ENCODE assay signal across 7 cellular contexts in the genomic region with DNA sequence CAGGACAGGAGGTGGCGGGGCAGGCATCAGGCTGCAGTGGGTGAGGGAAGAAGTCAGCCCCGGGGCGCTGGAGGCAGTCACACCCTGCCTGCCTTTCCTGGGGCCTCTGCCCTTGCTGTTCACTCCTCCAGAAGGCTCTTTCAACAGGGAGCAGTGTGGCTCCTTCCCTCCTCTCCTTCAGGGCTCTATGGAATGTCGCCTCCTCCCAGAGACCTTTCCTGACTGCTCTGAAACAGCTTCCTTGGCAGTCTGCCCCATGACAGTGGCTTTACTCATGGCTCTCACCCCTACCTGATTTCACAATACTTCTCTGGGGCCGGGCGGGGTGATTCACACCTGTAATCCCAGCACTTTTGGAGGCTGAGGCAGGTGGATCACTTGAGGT. TPM values are rescaled to one million over a fixed set of nuclear protein-coding genes. Genes with fewer than 3 reads are reported as not detected.
DNase-seq lines count a peak whose midpoint lies in the region; ATAC-seq and TF ChIP-seq lines count a peak whose summit lies in the region.

No MANE protein-coding gene starts in this region.

- TF ChIP-seq CTCF in WTC11 (IDR thresholded peaks at IDR 0.05): no peak
- TF ChIP-seq CTCF in esophagus squamous epithelium (IDR thresholded peaks at IDR 0.05): no peak
- TF ChIP-seq CTCF in WERI-Rb-1 (IDR thresholded peaks at IDR 0.05; ENCODE audit: low read depth, low read length): no peak

- intact Hi-C loops in esophagus squamous epithelium (cut with DNase I): no loop called here

- POLR2A ChIA-PET in WTC11 (lab: Charles Lee): no interaction called here

- no peak for TF ChIP-seq POLR2A in esophagus squamous epithelium (IDR thresholded peaks at IDR 0.05)

- WGBS in esophagus squamous epithelium, 2 donors: 5 to 18% methylated on average over 3 to 4 of the region's 6 CpGs

- H3K4me3 Mint-ChIP-seq in WTC11: no peak overlapping the region

- peaks cover 20% of the 10 kb centered on the region for H3K4me1 Mint-ChIP-seq in WTC11

- H3K27me3 Mint-ChIP-seq in WTC11 (ENCODE audit: low read depth): no peaks in the 10 kb centered on the region; the same call in 1 of the 2 replicates

- CTCF ChIA-PET in WTC11 (lab: Charles Lee): interaction anchor here (1.5 to 15.3 kb wide), 3 partner anchors 8 to 25 kb away, joined by 4 to 227 read pairs (median 10); partner anchors contain the start of gene RHOF

- H3K9me3 ChIP-seq in esophagus squamous epithelium (no peaks in the 10 kb centered on the region), WERI-Rb-1 (ENCODE audit: severe bottlenecking) (no peaks in the 10 kb centered on the region)

- H3K9me3 Mint-ChIP-seq in WTC11: no peaks in the 10 kb centered on the region

- H3K27ac ChIP-seq in esophagus squamous epithelium (peak overlapping the region; percentile 77 to 83 (median 80)), WERI-Rb-1 (no peak overlapping the region)

- no peaks in the 10 kb centered on the region for H3K27me3 ChIP-seq in esophagus squamous epithelium
- H3K27me3 ChIP-seq in WERI-Rb-1 (ENCODE audit: insufficient read depth, low read depth, severe bottlenecking): no peaks in the 10 kb centered on the region

- peaks cover 19 to 84% (median 41%) of the 10 kb centered on the region in 3 donors for H3K4me1 ChIP-seq in esophagus squamous epithelium

- DNase-seq in HT-29 (ENCODE audit: low spot score) (peak; percentile 94), WTC11 (ENCODE audit: low spot score) (no peak), esophagus squamous epithelium (lab: John Stamatoyannopoulos, UW) (no peak), WERI-Rb-1 (no peak), cortex of kidney (lab: John Stamatoyannopoulos, UW) (no peak), UCSD-AML1 (lab: John Stamatoyannopoulos, UW; ENCODE audit: unreplicated experiment) (no peak)
- DNase-seq in stimulated activated CD4-positive, alpha-beta T cell treated with anti-CD3 and anti-CD28 coated beads, Interleukin-2, amount 100 ng/mL, for 24 hours: peak; percentile 53 to 56

- H3K36me3 ChIP-seq in esophagus squamous epithelium: no peaks in the 10 kb centered on the region
- H3K36me3 ChIP-seq in WERI-Rb-1: no peaks in the 10 kb centered on the region

- 0 out of 2 replicates have a peak, but pooled peaks have one; percentile 7 for ATAC-seq in WTC11

- H3K4me3 ChIP-seq in esophagus squamous epithelium (no peak overlapping the region), WERI-Rb-1 (ENCODE audit: low read depth, low read length) (no peak overlapping the region)

- 0 out of 2 replicates have a peak, but pooled peaks cover 4% of the 10 kb centered on the region for H3K36me3 Mint-ChIP-seq in WTC11

- H3K27ac Mint-ChIP-seq in WTC11: no peak overlapping the region

TF ChIP-seq in WTC11, 78 proteins besides CTCF, POLR2A, EP300 and RAD21 (continues in another document):
- no peak for TF ChIP-seq ZNF263 (CRISPR knock-in tag; IDR thresholded peaks at IDR 0.05; ENCODE audit: low read depth)
- TF ChIP-seq NR2C2 (CRISPR knock-in tag; IDR thresholded peaks at IDR 0.05): no peak
- TF ChIP-seq, protein P1, sequence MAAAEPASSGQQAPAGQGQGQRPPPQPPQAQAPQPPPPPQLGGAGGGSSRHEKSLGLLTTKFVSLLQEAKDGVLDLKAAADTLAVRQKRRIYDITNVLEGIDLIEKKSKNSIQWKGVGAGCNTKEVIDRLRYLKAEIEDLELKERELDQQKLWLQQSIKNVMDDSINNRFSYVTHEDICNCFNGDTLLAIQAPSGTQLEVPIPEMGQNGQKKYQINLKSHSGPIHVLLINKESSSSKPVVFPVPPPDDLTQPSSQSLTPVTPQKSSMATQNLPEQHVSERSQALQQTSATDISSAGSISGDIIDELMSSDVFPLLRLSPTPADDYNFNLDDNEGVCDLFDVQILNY (CRISPR knock-in tag; IDR thresholded peaks at IDR 0.05): no peak
- TF ChIP-seq, protein P2, sequence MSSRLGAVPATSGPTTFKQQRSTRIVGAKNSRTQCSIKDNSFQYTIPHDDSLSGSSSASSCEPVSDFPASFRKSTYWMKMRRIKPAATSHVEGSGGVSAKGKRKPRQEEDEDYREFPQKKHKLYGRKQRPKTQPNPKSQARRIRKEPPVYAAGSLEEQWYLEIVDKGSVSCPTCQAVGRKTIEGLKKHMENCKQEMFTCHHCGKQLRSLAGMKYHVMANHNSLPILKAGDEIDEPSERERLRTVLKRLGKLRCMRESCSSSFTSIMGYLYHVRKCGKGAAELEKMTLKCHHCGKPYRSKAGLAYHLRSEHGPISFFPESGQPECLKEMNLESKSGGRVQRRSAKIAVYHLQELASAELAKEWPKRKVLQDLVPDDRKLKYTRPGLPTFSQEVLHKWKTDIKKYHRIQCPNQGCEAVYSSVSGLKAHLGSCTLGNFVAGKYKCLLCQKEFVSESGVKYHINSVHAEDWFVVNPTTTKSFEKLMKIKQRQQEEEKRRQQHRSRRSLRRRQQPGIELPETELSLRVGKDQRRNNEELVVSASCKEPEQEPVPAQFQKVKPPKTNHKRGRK (CRISPR knock-in tag; IDR thresholded peaks at IDR 0.05; ENCODE audit: borderline replicate concordance): no peak
- no peak for TF ChIP-seq TEAD4 (CRISPR knock-in tag; IDR thresholded peaks at IDR 0.05)
- no peak for TF ChIP-seq OVOL2 (CRISPR knock-in tag; IDR thresholded peaks at IDR 0.05; ENCODE audit: borderline replicate concordance)
- TF ChIP-seq ZNF423 (CRISPR knock-in tag; IDR thresholded peaks at IDR 0.05): no peak
- TF ChIP-seq, protein P3, sequence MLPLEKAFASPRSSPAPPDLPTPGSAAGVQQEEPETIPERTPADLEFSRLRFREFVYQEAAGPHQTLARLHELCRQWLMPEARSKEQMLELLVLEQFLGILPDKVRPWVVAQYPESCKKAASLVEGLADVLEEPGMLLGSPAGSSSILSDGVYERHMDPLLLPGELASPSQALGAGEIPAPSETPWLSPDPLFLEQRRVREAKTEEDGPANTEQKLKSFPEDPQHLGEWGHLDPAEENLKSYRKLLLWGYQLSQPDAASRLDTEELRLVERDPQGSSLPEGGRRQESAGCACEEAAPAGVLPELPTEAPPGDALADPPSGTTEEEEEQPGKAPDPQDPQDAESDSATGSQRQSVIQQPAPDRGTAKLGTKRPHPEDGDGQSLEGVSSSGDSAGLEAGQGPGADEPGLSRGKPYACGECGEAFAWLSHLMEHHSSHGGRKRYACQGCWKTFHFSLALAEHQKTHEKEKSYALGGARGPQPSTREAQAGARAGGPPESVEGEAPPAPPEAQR (CRISPR knock-in tag; IDR thresholded peaks at IDR 0.05): no peak
- TF ChIP-seq, protein P4, sequence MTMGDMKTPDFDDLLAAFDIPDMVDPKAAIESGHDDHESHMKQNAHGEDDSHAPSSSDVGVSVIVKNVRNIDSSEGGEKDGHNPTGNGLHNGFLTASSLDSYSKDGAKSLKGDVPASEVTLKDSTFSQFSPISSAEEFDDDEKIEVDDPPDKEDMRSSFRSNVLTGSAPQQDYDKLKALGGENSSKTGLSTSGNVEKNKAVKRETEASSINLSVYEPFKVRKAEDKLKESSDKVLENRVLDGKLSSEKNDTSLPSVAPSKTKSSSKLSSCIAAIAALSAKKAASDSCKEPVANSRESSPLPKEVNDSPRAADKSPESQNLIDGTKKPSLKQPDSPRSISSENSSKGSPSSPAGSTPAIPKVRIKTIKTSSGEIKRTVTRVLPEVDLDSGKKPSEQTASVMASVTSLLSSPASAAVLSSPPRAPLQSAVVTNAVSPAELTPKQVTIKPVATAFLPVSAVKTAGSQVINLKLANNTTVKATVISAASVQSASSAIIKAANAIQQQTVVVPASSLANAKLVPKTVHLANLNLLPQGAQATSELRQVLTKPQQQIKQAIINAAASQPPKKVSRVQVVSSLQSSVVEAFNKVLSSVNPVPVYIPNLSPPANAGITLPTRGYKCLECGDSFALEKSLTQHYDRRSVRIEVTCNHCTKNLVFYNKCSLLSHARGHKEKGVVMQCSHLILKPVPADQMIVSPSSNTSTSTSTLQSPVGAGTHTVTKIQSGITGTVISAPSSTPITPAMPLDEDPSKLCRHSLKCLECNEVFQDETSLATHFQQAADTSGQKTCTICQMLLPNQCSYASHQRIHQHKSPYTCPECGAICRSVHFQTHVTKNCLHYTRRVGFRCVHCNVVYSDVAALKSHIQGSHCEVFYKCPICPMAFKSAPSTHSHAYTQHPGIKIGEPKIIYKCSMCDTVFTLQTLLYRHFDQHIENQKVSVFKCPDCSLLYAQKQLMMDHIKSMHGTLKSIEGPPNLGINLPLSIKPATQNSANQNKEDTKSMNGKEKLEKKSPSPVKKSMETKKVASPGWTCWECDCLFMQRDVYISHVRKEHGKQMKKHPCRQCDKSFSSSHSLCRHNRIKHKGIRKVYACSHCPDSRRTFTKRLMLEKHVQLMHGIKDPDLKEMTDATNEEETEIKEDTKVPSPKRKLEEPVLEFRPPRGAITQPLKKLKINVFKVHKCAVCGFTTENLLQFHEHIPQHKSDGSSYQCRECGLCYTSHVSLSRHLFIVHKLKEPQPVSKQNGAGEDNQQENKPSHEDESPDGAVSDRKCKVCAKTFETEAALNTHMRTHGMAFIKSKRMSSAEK (CRISPR knock-in tag; IDR thresholded peaks at IDR 0.05; ENCODE audit: borderline replicate concordance): no peak
- TF ChIP-seq RELA (CRISPR knock-in tag; IDR thresholded peaks at IDR 0.05; ENCODE audit: borderline replicate concordance): no peak
- no peak for TF ChIP-seq SMAD4 (CRISPR knock-in tag; IDR thresholded peaks at IDR 0.05)
- TF ChIP-seq TP53 (CRISPR knock-in tag; IDR thresholded peaks at IDR 0.05): no peak
- TF ChIP-seq ZNF232 (CRISPR knock-in tag; IDR thresholded peaks at IDR 0.05): no peak
- no peak for TF ChIP-seq ZNF317 (CRISPR knock-in tag; IDR thresholded peaks at IDR 0.05; ENCODE audit: borderline replicate concordance, low read depth)

RNA-seq across cellular contexts. Expression of gene RHOF, which starts 7.1 kb away (rescaled TPM):
- total RNA-seq in HT-29 (2014; rRNA removed; shearing (Covaris generic)): 35.1 and 37.2 TPM in 2 replicates
- total RNA-seq in WTC11 (2021) (35.8 to 45.3 TPM (median 36.2 TPM) in 3 replicates), esophagus squamous epithelium (10 to 100 TPM in 1 of 4 donors, 1 to 10 TPM in 3; 3.2 to 20.4 (median 6.2) TPM)

RNA-seq across cellular contexts. Expression of gene SETD1B, which starts 17.4 kb away (rescaled TPM):
- 7.2 and 7.7 TPM in 2 replicates for total RNA-seq in HT-29 (2014; rRNA removed; shearing (Covaris generic))
- 18.0 to 19.5 TPM (median 18.4 TPM) in 3 replicates for total RNA-seq in WTC11 (2021)
- total RNA-seq in esophagus squamous epithelium: 10 to 100 TPM in 3 of 4 donors, 1 to 10 TPM in 1; 5.6 to 14.4 (median 10.6) TPM

Comparison
In these comparisons a context has a peak if more than half of its experiments do, and no peak if none do; other contexts are left out.
1. DNase-seq: peak in HT-29 (single experiment) and stimulated activated CD4-positive, alpha-beta T cell treated with anti-CD3 and anti-CD28 coated beads, Interleukin-2, amount 100 ng/mL, for 24 hours (2 of 2); none in WTC11 (single experiment), esophagus squamous epithelium (single experiment), WERI-Rb-1 (single experiment), cortex of kidney (single experiment) and UCSD-AML1 (single experiment).